In genomic region chr14:26088260-26088659, GRCh38 we compare ENCODE assay signal across 20 cellular contexts.
A peak's percentile ranks its signal among the peaks of the same experiment; 100 is the strongest.
DNase-seq lines count a peak whose midpoint lies in the region; ATAC-seq, FAIRE-seq and TF ChIP-seq lines count a peak whose summit lies in the region.
"Had no signal": no experiment of that assay in that cellular context is flagged by ENCODE, and none has a peak within 500 bp of the region (broad histone marks: within the 10 kb centered on the region; RNA-seq: fewer than 3 reads in every experiment).

No MANE protein-coding gene starts in this region.

- H3K4me3 ChIP-seq in H1 (ENCODE audit: extremely low read depth in 1 of 4, insufficient read depth in 2 of 4, low read depth in 3 of 4, low read length in 4 of 4): no peak overlapping the region
- no peak overlapping the region for H3K4me3 ChIP-seq in mesendoderm (ENCODE audit: low read length)
- H3K4me3 ChIP-seq: BLaER1, GM12878, SJCRH30 had no signal

- H3K79me2 ChIP-seq in H1 (ENCODE audit: control insufficient read depth in 1 of 2, insufficient read depth in 2 of 2, low read length in 2 of 2) (no peaks in the 10 kb centered on the region), mesendoderm (ENCODE audit: control insufficient read depth, insufficient read depth, low read length) (no peaks in the 10 kb centered on the region)

- H3K27ac ChIP-seq in H1 (ENCODE audit: low read depth, low read length) (no peak overlapping the region), mesendoderm (ENCODE audit: low read depth, low read length) (no peak overlapping the region)
- H3K27ac ChIP-seq: BLaER1, RWPE1, SJCRH30 had no signal

- no peak overlapping the region for H3K14ac ChIP-seq in H1 (ENCODE audit: insufficient read length)

- ATAC-seq in HG03108 (IDR thresholded peaks at IDR 0.05; ENCODE audit: unreplicated experiment): no peak
- ATAC-seq: CD8-positive, alpha-beta T cell; GM12878 had no signal

- WGBS in H1 (ENCODE audit: extremely low coverage in 1 of 2, insufficient coverage in 1 of 2, insufficient read length in 1 of 2, insufficient replicate concordance in 2 of 2, low coverage in 1 of 2, low lambda C conversion rate in 2 of 2, missing lambda C conversion rate in 1 of 2), 2 experiments: 12% methylated on average over 2 of the region's 2 CpGs; no CpG with 5 or more reads in 1 of the 2 experiments
- WGBS in mesendoderm (ENCODE audit: extremely low coverage, insufficient coverage, low lambda C conversion rate): no CpG with 5 or more reads among the region's 2 CpGs

- no peak overlapping the region for H2AFZ ChIP-seq in H1 (ENCODE audit: low read length)

- H2AK5ac ChIP-seq in H1 (ENCODE audit: low read depth, low read length) (no peak overlapping the region), mesendoderm (ENCODE audit: low read length) (no peak overlapping the region)

- no peak overlapping the region for H4K91ac ChIP-seq in H1 (replicated peaks; ENCODE audit: insufficient read length, low read length)

- H3K9ac ChIP-seq in H1 (replicated peaks in 1 of 4; ENCODE audit: extremely low read depth in 1 of 4, low read depth in 3 of 4, low read length in 3 of 4): no peak overlapping the region
- no peak overlapping the region for H3K9ac ChIP-seq in mesendoderm (ENCODE audit: low read length)
- H3K9ac ChIP-seq: BLaER1 had no signal

- no peak overlapping the region for H4K8ac ChIP-seq in H1 (ENCODE audit: extremely low read depth, insufficient read depth, low read length)
- H4K8ac ChIP-seq in mesendoderm (ENCODE audit: low read depth, low read length): no peak overlapping the region

- CTCF ChIA-PET in HEK293T (lab: Yijun Ruan, JAX) (no interaction called here), H1 (lab: Charles Lee; ENCODE audit: partially characterized antibody) (interaction anchor here (1.6 kb wide), 1 partner anchor 75 kb away, joined by 3 read pairs; no protein-coding TSS in a partner anchor)

- no peak overlapping the region for H3K4me3 Mint-ChIP-seq in chondrocyte (ENCODE audit: unreplicated experiment)
- H3K4me3 Mint-ChIP-seq: CD8-positive, alpha-beta T cell had no signal

- H3K36me3 ChIP-seq in H1 (ENCODE audit: control insufficient read depth in 2 of 4, insufficient read depth in 4 of 4, low read length in 3 of 4) (no peaks in the 10 kb centered on the region), mesendoderm (ENCODE audit: control insufficient read depth, insufficient read depth, low read length) (no peaks in the 10 kb centered on the region)
- H3K36me3 ChIP-seq: BLaER1, SJCRH30 had no signal

- DNase-seq in NCI-H146 (lab: John Stamatoyannopoulos, UW) (peak; percentile 33), NCI-H146 treated with DMSO at 0.1 percent for 48 hours (lab: John Stamatoyannopoulos, UW; ENCODE audit: unreplicated experiment) (no peak), HEK293T (ENCODE audit: extremely low spot score) (peak; percentile 13), H1 (ENCODE audit: low read depth in 1 of 2, low spot score in 2 of 2) (peak in 1 of 2 experiments; percentile 66), mesendoderm (peak; percentile 86), chondrocyte (ENCODE audit: low spot score) (no peak), GM12892 (ENCODE audit: insufficient read length) (no peak)
- DNase-seq: CD8-positive, alpha-beta T cell; DMS79 treated with DMSO at 0.1 percent for 48 hours; GOT3; NCI-H2029 treated with DMSO at 0.1 percent for 48 hours; NK-92 treated with Interleukin-12 subunit alpha and Interleukin-12 subunit beta, amount 100 ng/mL, for 24 hours; OCI-M1; SJCRH30 had no signal

- H3K4me2 ChIP-seq in H1 (ENCODE audit: insufficient read depth in 1 of 2, low read depth in 2 of 2, low read length in 2 of 2) (no peak overlapping the region; a peak in 1 of 4 replicates), mesendoderm (ENCODE audit: low read length) (no peak overlapping the region)
- H3K4me2 ChIP-seq: BLaER1 had no signal

- H3K23me2 ChIP-seq in H1 (ENCODE audit: low read depth, low read length): no peaks in the 10 kb centered on the region

- no peak overlapping the region for H4K5ac ChIP-seq in H1 (ENCODE audit: insufficient read length, low read depth, low read length)
- H4K5ac ChIP-seq in mesendoderm (ENCODE audit: low read length): no peak overlapping the region

- H2BK5ac ChIP-seq in H1 (ENCODE audit: low read depth, low read length) (no peak overlapping the region), mesendoderm (ENCODE audit: low read length) (no peak overlapping the region)

- TF ChIP-seq CTCF in H1 (IDR thresholded peaks at IDR 0.05; ENCODE audit: control extremely low read depth in 1 of 3, insufficient read depth in 1 of 3, low read depth in 1 of 3, low read length in 3 of 3) (no peak), chondrocyte (IDR thresholded peaks at IDR 0.05) (no peak)

- no peak for TF ChIP-seq POLR2A in H1 (IDR thresholded peaks at IDR 0.05; ENCODE audit: control extremely low read depth in 1 of 2, low read depth in 2 of 2, low read length in 2 of 2)
- no peak for TF ChIP-seq POLR2A in GM12892 (IDR thresholded peaks at IDR 0.05; ENCODE audit: low read depth, low read length)

- H3K9me3 ChIP-seq in H1 (ENCODE audit: insufficient read depth in 2 of 2, low read depth in 1 of 2, low read length in 1 of 2): peaks cover 0 to 7% of the 10 kb centered on the region in 2 experiments; a peak in 1 of 4 replicates
- H3K9me3 ChIP-seq: BLaER1, SJCRH30 had no signal

- FAIRE-seq in H1 (lab: Jason Lieb, UNC) (peak; percentile 82), GM12892 (lab: Jason Lieb, UNC) (no peak)
- FAIRE-seq: G401.6, GM12878, GM18507 had no signal

- H3K27me3 Mint-ChIP-seq in chondrocyte (ENCODE audit: low read depth): no peaks in the 10 kb centered on the region

- H3K4ac ChIP-seq in H1 (replicated peaks; ENCODE audit: insufficient read length, low read depth, low read length) (no peak overlapping the region), mesendoderm (ENCODE audit: low read depth, low read length) (no peak overlapping the region)

- no peak overlapping the region for H2BK20ac ChIP-seq in H1 (ENCODE audit: low read length)

- no peaks in the 10 kb centered on the region for H4K20me1 ChIP-seq in H1 (replicated peaks in 1 of 2; ENCODE audit: control insufficient read depth in 1 of 2, insufficient read depth in 2 of 2, low read length in 2 of 2)
- H4K20me1 ChIP-seq: BLaER1 had no signal

- no peaks in the 10 kb centered on the region for H3K79me1 ChIP-seq in H1 (ENCODE audit: low read depth, low read length)
- H3K79me1 ChIP-seq in mesendoderm (ENCODE audit: low read length): no peaks in the 10 kb centered on the region

- H2BK120ac ChIP-seq in H1 (replicated peaks; ENCODE audit: low read depth, low read length) (no peak overlapping the region), mesendoderm (ENCODE audit: low read depth, low read length) (no peak overlapping the region)

- H3K4me1 Mint-ChIP-seq in chondrocyte (ENCODE audit: low read depth): no peaks in the 10 kb centered on the region

- POLR2A ChIA-PET in HEK293T (lab: Yijun Ruan, JAX) (no interaction called here), H1 (lab: Charles Lee; ENCODE audit: partially characterized antibody) (no interaction called here)

- H3K4me1 ChIP-seq in H1 (replicated peaks in 1 of 4; ENCODE audit: control insufficient read depth in 3 of 4, insufficient read depth in 4 of 4, low read length in 3 of 4) (peaks cover 0 to 10% (median 0%) of the 10 kb centered on the region in 4 experiments; a peak in 2 of 7 replicates), mesendoderm (ENCODE audit: control insufficient read depth, low read depth, low read length) (no peaks in the 10 kb centered on the region)
- H3K4me1 ChIP-seq: BLaER1, SJCRH30 had no signal

- no peak for TF ChIP-seq RAD21 in H1 (IDR thresholded peaks at IDR 0.05 in 1 of 2, conservative IDR thresholded peaks at IDR 0.05 in 1 of 2; ENCODE audit: low read depth in 2 of 2, low read length in 2 of 2)

- no peaks in the 10 kb centered on the region for H3K36me3 Mint-ChIP-seq in chondrocyte (ENCODE audit: low read depth)
- H3K36me3 Mint-ChIP-seq: CD8-positive, alpha-beta T cell had no signal

- peaks cover 0 to 4% (median 1%) of the 10 kb centered on the region in 4 experiments; a peak in 3 of 7 replicates for H3K27me3 ChIP-seq in H1 (replicated peaks in 1 of 4; ENCODE audit: control insufficient read depth in 3 of 4, extremely low read depth in 1 of 4, insufficient read depth in 3 of 4, low read length in 3 of 4)
- no peaks in the 10 kb centered on the region for H3K27me3 ChIP-seq in mesendoderm (ENCODE audit: insufficient read depth, low read length, poor library complexity)
- H3K27me3 ChIP-seq: BLaER1, SJCRH30 had no signal

- no peak overlapping the region for H2BK12ac ChIP-seq in H1 (ENCODE audit: low read depth, low read length)

- no peak overlapping the region for H3K23ac ChIP-seq in H1 (ENCODE audit: insufficient read length)
- H3K23ac ChIP-seq in mesendoderm (ENCODE audit: low read length): no peak overlapping the region

- H3K56ac ChIP-seq in H1 (replicated peaks; ENCODE audit: insufficient read length, low read depth, low read length) (no peak overlapping the region), mesendoderm (ENCODE audit: low read length) (no peak overlapping the region)

- H3K18ac ChIP-seq in H1 (ENCODE audit: extremely low read depth, low read length) (no peak overlapping the region), mesendoderm (ENCODE audit: low read length) (no peak overlapping the region)

- H3K9me3 Mint-ChIP-seq in chondrocyte (ENCODE audit: low read depth): no peaks in the 10 kb centered on the region

- no peak for TF ChIP-seq EP300 in H1 (IDR thresholded peaks at IDR 0.05; ENCODE audit: borderline replicate concordance in 1 of 2, low read depth in 2 of 2, low read length in 2 of 2)

- H2BK15ac ChIP-seq in H1 (ENCODE audit: low read length) (no peak overlapping the region), mesendoderm (replicated peaks; ENCODE audit: low read depth) (no peak overlapping the region)

- H3K27ac Mint-ChIP-seq in chondrocyte (ENCODE audit: unreplicated experiment): no peak overlapping the region
- H3K27ac Mint-ChIP-seq: CD8-positive, alpha-beta T cell had no signal

TF ChIP-seq in HEK293T, 16 proteins besides CTCF, POLR2A, EP300 and RAD21:
- no peak for TF ChIP-seq ARNT (IDR thresholded peaks at IDR 0.05)
- TF ChIP-seq LEF1 (IDR thresholded peaks at IDR 0.05; ENCODE audit: borderline replicate concordance): no peak
- no peak for TF ChIP-seq NFRKB (IDR thresholded peaks at IDR 0.05)
- TF ChIP-seq ELF4 (IDR thresholded peaks at IDR 0.05): no peak
- no peak for TF ChIP-seq BHLHE40 (IDR thresholded peaks at IDR 0.05; ENCODE audit: borderline replicate concordance)
- no peak for TF ChIP-seq FOXM1 (IDR thresholded peaks at IDR 0.05; ENCODE audit: borderline replicate concordance)
- no peak for TF ChIP-seq FOXK2 (IDR thresholded peaks at IDR 0.05)

TF ChIP-seq in H1, 55 proteins besides CTCF, POLR2A, EP300 and RAD21 (continues in another document):
- TF ChIP-seq NANOG (IDR thresholded peaks at IDR 0.05; ENCODE audit: insufficient read depth, low read depth, low read length, poor library complexity, severe bottlenecking) (peak; percentile 50), EZH2 (IDR thresholded peaks at IDR 0.05; ENCODE audit: low read depth, low read length, severe bottlenecking) (no peak), HDAC6 (IDR thresholded peaks at IDR 0.05; ENCODE audit: low read depth, low read length) (no peak), RFX5 (IDR thresholded peaks at IDR 0.05; ENCODE audit: borderline replicate concordance, low read depth, low read length) (no peak), PHF8 (conservative IDR thresholded peaks at IDR 0.05; ENCODE audit: low read depth, low read length) (no peak)

Comparison
In these comparisons a context has a peak if more than half of its experiments do, and no peak if none do; other contexts are left out.
1. DNase-seq: peak in NCI-H146 (single experiment), HEK293T (single experiment) and mesendoderm (single experiment); none in NCI-H146 treated with DMSO at 0.1 percent for 48 hours (single experiment), chondrocyte (single experiment) and GM12892 (single experiment).